1 cellular context compared by ENCODE assay signal in the genomic region with DNA sequence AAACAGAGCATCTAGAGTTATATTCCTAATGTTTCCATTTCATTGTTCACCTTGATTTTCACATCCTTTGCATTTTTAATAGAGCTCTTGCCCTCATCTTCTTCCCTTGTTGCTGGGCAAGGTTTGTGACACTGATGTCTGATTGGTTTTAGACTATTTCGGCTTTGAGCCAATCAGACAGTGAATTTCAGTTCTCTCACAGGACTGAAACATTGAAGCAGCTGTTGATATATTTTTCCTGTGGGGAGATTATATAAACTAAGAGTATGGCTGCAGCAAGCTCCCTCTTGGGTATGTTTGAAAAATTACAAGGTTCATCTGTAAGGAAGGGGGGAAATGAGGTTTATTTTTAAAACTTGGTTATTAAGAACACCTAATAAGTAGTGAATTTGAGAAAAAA.
TF ChIP-seq lines count a peak whose summit lies in the region.

No MANE protein-coding gene starts in this region.

TF ChIP-seq in SK-N-SH treated with all-trans-retinoic acid at 6 μM for 48 hours, 23 proteins besides CTCF, POLR2A, EP300 and RAD21 (continued from another document):
- TF ChIP-seq, protein P1, sequence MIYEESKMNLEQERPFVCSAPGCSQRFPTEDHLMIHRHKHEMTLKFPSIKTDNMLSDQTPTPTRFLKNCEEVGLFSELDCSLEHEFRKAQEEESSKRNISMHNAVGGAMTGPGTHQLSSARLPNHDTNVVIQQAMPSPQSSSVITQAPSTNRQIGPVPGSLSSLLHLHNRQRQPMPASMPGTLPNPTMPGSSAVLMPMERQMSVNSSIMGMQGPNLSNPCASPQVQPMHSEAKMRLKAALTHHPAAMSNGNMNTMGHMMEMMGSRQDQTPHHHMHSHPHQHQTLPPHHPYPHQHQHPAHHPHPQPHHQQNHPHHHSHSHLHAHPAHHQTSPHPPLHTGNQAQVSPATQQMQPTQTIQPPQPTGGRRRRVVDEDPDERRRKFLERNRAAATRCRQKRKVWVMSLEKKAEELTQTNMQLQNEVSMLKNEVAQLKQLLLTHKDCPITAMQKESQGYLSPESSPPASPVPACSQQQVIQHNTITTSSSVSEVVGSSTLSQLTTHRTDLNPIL (CRISPR knock-in tag; IDR thresholded peaks at IDR 0.05; ENCODE audit: low read depth), result no peak
- TF ChIP-seq ZFP30 (CRISPR knock-in tag; IDR thresholded peaks at IDR 0.05), result no peak
- no peak for TF ChIP-seq ZC3H10 (CRISPR knock-in tag; IDR thresholded peaks at IDR 0.05)
- TF ChIP-seq RARB (CRISPR knock-in tag; IDR thresholded peaks at IDR 0.05), result no peak
- TF ChIP-seq, protein P2, sequence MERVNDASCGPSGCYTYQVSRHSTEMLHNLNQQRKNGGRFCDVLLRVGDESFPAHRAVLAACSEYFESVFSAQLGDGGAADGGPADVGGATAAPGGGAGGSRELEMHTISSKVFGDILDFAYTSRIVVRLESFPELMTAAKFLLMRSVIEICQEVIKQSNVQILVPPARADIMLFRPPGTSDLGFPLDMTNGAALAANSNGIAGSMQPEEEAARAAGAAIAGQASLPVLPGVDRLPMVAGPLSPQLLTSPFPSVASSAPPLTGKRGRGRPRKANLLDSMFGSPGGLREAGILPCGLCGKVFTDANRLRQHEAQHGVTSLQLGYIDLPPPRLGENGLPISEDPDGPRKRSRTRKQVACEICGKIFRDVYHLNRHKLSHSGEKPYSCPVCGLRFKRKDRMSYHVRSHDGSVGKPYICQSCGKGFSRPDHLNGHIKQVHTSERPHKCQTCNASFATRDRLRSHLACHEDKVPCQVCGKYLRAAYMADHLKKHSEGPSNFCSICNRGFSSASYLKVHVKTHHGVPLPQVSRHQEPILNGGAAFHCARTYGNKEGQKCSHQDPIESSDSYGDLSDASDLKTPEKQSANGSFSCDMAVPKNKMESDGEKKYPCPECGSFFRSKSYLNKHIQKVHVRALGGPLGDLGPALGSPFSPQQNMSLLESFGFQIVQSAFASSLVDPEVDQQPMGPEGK (CRISPR knock-in tag; IDR thresholded peaks at IDR 0.05; ENCODE audit: borderline replicate concordance), result no peak
- no peak for TF ChIP-seq ZNF565 (CRISPR knock-in tag; conservative IDR thresholded peaks at IDR 0.05; ENCODE audit: low read depth)
- TF ChIP-seq, protein P3, sequence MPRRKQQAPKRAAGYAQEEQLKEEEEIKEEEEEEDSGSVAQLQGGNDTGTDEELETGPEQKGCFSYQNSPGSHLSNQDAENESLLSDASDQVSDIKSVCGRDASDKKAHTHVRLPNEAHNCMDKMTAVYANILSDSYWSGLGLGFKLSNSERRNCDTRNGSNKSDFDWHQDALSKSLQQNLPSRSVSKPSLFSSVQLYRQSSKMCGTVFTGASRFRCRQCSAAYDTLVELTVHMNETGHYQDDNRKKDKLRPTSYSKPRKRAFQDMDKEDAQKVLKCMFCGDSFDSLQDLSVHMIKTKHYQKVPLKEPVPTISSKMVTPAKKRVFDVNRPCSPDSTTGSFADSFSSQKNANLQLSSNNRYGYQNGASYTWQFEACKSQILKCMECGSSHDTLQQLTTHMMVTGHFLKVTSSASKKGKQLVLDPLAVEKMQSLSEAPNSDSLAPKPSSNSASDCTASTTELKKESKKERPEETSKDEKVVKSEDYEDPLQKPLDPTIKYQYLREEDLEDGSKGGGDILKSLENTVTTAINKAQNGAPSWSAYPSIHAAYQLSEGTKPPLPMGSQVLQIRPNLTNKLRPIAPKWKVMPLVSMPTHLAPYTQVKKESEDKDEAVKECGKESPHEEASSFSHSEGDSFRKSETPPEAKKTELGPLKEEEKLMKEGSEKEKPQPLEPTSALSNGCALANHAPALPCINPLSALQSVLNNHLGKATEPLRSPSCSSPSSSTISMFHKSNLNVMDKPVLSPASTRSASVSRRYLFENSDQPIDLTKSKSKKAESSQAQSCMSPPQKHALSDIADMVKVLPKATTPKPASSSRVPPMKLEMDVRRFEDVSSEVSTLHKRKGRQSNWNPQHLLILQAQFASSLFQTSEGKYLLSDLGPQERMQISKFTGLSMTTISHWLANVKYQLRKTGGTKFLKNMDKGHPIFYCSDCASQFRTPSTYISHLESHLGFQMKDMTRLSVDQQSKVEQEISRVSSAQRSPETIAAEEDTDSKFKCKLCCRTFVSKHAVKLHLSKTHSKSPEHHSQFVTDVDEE (CRISPR knock-in tag; IDR thresholded peaks at IDR 0.05), result no peak
- TF ChIP-seq PPARA (CRISPR knock-in tag; IDR thresholded peaks at IDR 0.05; ENCODE audit: borderline replicate concordance), result no peak
- TF ChIP-seq, protein P4, sequence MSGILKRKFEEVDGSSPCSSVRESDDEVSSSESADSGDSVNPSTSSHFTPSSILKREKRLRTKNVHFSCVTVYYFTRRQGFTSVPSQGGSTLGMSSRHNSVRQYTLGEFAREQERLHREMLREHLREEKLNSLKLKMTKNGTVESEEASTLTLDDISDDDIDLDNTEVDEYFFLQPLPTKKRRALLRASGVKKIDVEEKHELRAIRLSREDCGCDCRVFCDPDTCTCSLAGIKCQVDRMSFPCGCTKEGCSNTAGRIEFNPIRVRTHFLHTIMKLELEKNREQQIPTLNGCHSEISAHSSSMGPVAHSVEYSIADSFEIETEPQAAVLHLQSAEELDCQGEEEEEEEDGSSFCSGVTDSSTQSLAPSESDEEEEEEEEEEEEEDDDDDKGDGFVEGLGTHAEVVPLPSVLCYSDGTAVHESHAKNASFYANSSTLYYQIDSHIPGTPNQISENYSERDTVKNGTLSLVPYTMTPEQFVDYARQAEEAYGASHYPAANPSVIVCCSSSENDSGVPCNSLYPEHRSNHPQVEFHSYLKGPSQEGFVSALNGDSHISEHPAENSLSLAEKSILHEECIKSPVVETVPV (CRISPR knock-in tag; IDR thresholded peaks at IDR 0.05), result no peak
- TF ChIP-seq TCF4 (CRISPR knock-in tag; IDR thresholded peaks at IDR 0.05; ENCODE audit: borderline replicate concordance), result no peak
